In genomic region chr15:77974416-77975331, GRCh38 we compare ENCODE assay signal across 17 cellular contexts.
"Had no signal": no experiment of that assay in that cellular context is flagged by ENCODE, and none has a peak within 500 bp of the region (broad histone marks: within the 10 kb centered on the region; RNA-seq: fewer than 3 reads in every experiment).

No MANE protein-coding gene starts in this region.

- H3K9me3 ChIP-seq: stomach, thoracic aorta, uterus had no signal

- H3K36me3 ChIP-seq: stomach, thoracic aorta, uterus, WERI-Rb-1 had no signal

- H3K27me3 ChIP-seq: hepatocyte, stomach, uterus had no signal

- H3K27ac ChIP-seq: hepatocyte, SK-N-MC, thoracic aorta, WERI-Rb-1 had no signal

- DNase-seq: activated CD4-positive, alpha-beta T cell treated with anti-CD3 and anti-CD28 coated beads for 4 hours; activated CD8-positive, alpha-beta T cell treated with anti-CD3 and anti-CD28 coated beads for 36 hours; activated effector memory CD4-positive, alpha-beta T cell treated with Interleukin-2 at 50 U/mL for 16 hours; activated naive CD4-positive, alpha-beta T cell treated with anti-CD3 and anti-CD28 coated beads, Interleukin-2, amount 50 U/mL, for 16 hours; activated T-cell treated with anti-CD3 and anti-CD28 coated beads, Interleukin-2, amount 50 U/mL, for 4 hours; naive thymus-derived CD4-positive, alpha-beta T cell; stimulated activated CD4-positive, alpha-beta T cell treated with anti-CD3 and anti-CD28 coated beads, Interleukin-1b, Interleukin-23, amount 100 ng/mL, for 48 hours; WERI-Rb-1 had no signal

- H3K4me3 ChIP-seq: hepatocyte, lung, SK-N-MC, stomach, thoracic aorta, uterus had no signal

- FAIRE-seq: astrocyte, endometrium, keratinocyte had no signal

- ATAC-seq: activated CD8-positive, alpha-beta T cell treated with anti-CD3 and anti-CD28 coated beads for 36 hours; activated T-cell treated with anti-CD3 and anti-CD28 coated beads, Interleukin-2, amount 50 U/mL, for 4 hours; naive thymus-derived CD4-positive, alpha-beta T cell had no signal
